ENCODE assay signal across 18 cellular contexts in the genomic region with DNA sequence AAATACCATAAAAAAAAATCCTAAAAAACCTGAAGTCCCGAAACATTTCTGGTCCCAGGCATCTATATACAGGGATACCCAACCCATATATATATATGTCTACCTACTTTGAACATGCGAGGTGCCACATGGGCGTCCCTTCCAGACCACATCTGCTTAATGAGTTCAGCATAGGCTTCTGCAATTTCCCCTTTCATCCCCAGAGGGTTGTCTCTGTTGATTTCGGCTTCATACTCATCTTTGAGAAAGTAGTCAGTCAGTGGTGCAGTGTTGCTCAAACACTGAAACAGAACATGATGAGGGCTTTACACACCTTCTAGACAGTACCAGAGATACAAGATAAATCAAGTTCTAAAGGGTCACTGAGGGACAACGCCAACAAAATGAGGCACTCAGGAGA. TPM values are rescaled to one million over a fixed set of nuclear protein-coding genes. Genes with fewer than 3 reads are reported as not detected.
A peak's percentile ranks its signal among the peaks of the same experiment; 100 is the strongest.
DNase-seq lines count a peak whose midpoint lies in the region; ATAC-seq, FAIRE-seq and TF ChIP-seq lines count a peak whose summit lies in the region.
"Had no signal": no experiment of that assay in that cellular context is flagged by ENCODE, and none has a peak within 500 bp of the region (broad histone marks: within the 10 kb centered on the region; RNA-seq: fewer than 3 reads in every experiment).

No MANE protein-coding gene starts in this region.

- H3K27ac ChIP-seq in osteoblast (ENCODE audit: low read depth, low read length), result no peak overlapping the region
- H3K27ac ChIP-seq: HL-60 had no signal

- H3K27me3 ChIP-seq in osteoblast (ENCODE audit: insufficient read depth, low read length), result no peaks in the 10 kb centered on the region

- H3K4me1 ChIP-seq in osteoblast (ENCODE audit: insufficient read depth, low read length), result no peaks in the 10 kb centered on the region

- H3K36me3 Mint-ChIP-seq in immature natural killer cell, result peaks cover 0 to 26% (median 13%) of the 10 kb centered on the region in 3 donors

- TF ChIP-seq CTCF in NB4 (IDR thresholded peaks at IDR 0.05; ENCODE audit: low read depth, low read length) (no peak), osteoblast (IDR thresholded peaks at IDR 0.05; ENCODE audit: extremely low read depth, low read depth, low read length) (no peak)

- H3K4me1 Mint-ChIP-seq in immature natural killer cell, result no peaks in the 10 kb centered on the region

- H2AFZ ChIP-seq in osteoblast (ENCODE audit: low read length), result no peak overlapping the region

- peaks cover 52% of the 10 kb centered on the region for H3K36me3 ChIP-seq in osteoblast (ENCODE audit: insufficient read depth, low read length)

- H3K9me3 Mint-ChIP-seq in immature natural killer cell, result no peaks in the 10 kb centered on the region
- H3K9me3 Mint-ChIP-seq: CD8-positive, alpha-beta T cell; HFFc6 had no signal

- no peaks in the 10 kb centered on the region for H3K27me3 Mint-ChIP-seq in immature natural killer cell (ENCODE audit: low read depth in 3 of 3)

- no peak for TF ChIP-seq POLR2A in NB4 (IDR thresholded peaks at IDR 0.05; ENCODE audit: extremely low read depth, insufficient read length)
- TF ChIP-seq POLR2A in GM12892 (IDR thresholded peaks at IDR 0.05; ENCODE audit: low read depth, low read length), result no peak

- FAIRE-seq in GM12892 (lab: Jason Lieb, UNC), result no peak
- FAIRE-seq: A204.1, GM12891, GM18507 had no signal

- no peak overlapping the region for H3K4me3 Mint-ChIP-seq in immature natural killer cell
- H3K4me3 Mint-ChIP-seq: CD8-positive, alpha-beta T cell; HFFc6 had no signal

- peaks cover 7% of the 10 kb centered on the region for H3K79me2 ChIP-seq in osteoblast (ENCODE audit: insufficient read depth, low read length)

- no peak for ATAC-seq in left lobe of liver
- ATAC-seq: CD8-positive, alpha-beta T cell; HCT116 had no signal

- no peak overlapping the region for H3K4me2 ChIP-seq in osteoblast (ENCODE audit: insufficient read depth, low read length)

- peak; percentile 33 for DNase-seq in GF-D8 (lab: John Stamatoyannopoulos, UW)
- peak; percentile 52 for DNase-seq in NB4 (ENCODE audit: low read depth)
- peak; percentile 46 for DNase-seq in osteoblast (ENCODE audit: insufficient read length, low spot score, missing footprints)
- no peak for DNase-seq in left lobe of liver (ENCODE audit: low spot score)
- DNase-seq in GM12892 (ENCODE audit: insufficient read length), result no peak
- no peak for DNase-seq in immature natural killer cell
- DNase-seq: ACHN; Calu3; CD8-positive, alpha-beta T cell; DMS79 treated with DMSO at 0.1 percent for 48 hours; GOT3; H7; HFFc6 had no signal

- H3K4me3 ChIP-seq in NB4 (ENCODE audit: low read depth, low read length) (no peak overlapping the region), osteoblast (ENCODE audit: insufficient read depth, low read length) (no peak overlapping the region)

- no peaks in the 10 kb centered on the region for H3K9me3 ChIP-seq in osteoblast (ENCODE audit: low read depth, low read length)

- H3K27ac Mint-ChIP-seq in immature natural killer cell, result no peak overlapping the region
- H3K27ac Mint-ChIP-seq: CD8-positive, alpha-beta T cell; HFFc6 had no signal

- no peaks in the 10 kb centered on the region for H4K20me1 ChIP-seq in osteoblast (ENCODE audit: insufficient read depth, low read length)

RNA-seq across cellular contexts. Expression of gene C3orf62, which starts 28.6 kb away (rescaled TPM):
- 1.8 and 3.6 TPM in 2 replicates for total RNA-seq in osteoblast
- total RNA-seq in left lobe of liver, result 1.9 TPM
- 6.3 TPM for polyA plus RNA-seq in GM12892 (2012; ENCODE audit: missing spikeins)
- 1 to 10 TPM in 2 of 3 donors, under 1 TPM in 1; 0.74 to 2.5 (median 1.5) TPM for polyA plus RNA-seq in immature natural killer cell

RNA-seq across cellular contexts. Expression of gene USP4, which starts 34.2 kb away (rescaled TPM):
- total RNA-seq in osteoblast (20.3 and 22.1 TPM in 2 replicates), left lobe of liver (19.7 TPM)
- polyA plus RNA-seq in GM12892 (2012; ENCODE audit: missing spikeins), result 49.6 TPM
- polyA plus RNA-seq in immature natural killer cell, result 10 to 100 TPM; 52.7 to 84.0 (median 76.1) TPM

RNA-seq across cellular contexts. Expression of gene GPX1, which starts 52.5 kb away (rescaled TPM):
- total RNA-seq in osteoblast (174 and 183 TPM in 2 replicates), left lobe of liver (272 TPM)
- 225 TPM for polyA plus RNA-seq in GM12892 (2012; ENCODE audit: missing spikeins)
- 100 to 1,000 TPM; 127 to 194 (median 131) TPM for polyA plus RNA-seq in immature natural killer cell

Comparison
In these comparisons a context has a peak if more than half of its experiments do, and no peak if none do; other contexts are left out.
1. DNase-seq: peak in GF-D8 (single experiment), NB4 (single experiment) and osteoblast (single experiment); none in left lobe of liver (single experiment), GM12892 (single experiment) and immature natural killer cell (0 of 3).